ENCODE assay signal across 13 cellular contexts in genomic region chr10:95279042-95279820, GRCh38. TPM values are rescaled to one million over a fixed set of nuclear protein-coding genes. Genes with fewer than 3 reads are reported as not detected.
A peak's percentile ranks its signal among the peaks of the same experiment; 100 is the strongest.
DNase-seq lines count a peak whose midpoint lies in the region; ATAC-seq and TF ChIP-seq lines count a peak whose summit lies in the region.
"Had no signal": no experiment of that assay in that cellular context is flagged by ENCODE, and none has a peak within 500 bp of the region (broad histone marks: within the 10 kb centered on the region; RNA-seq: fewer than 3 reads in every experiment).

No MANE protein-coding gene starts in this region.

- 0 out of 2 replicates have a peak overlapping the region, but pooled peaks have one; percentile 6 for H2AFZ ChIP-seq in Loucy (ENCODE audit: low read length)

- H3K27ac Mint-ChIP-seq in Caco-2 (ENCODE audit: unreplicated experiment) (peak overlapping the region; percentile 79), naive B cell (peak overlapping the region; percentile 9 to 90 (median 28))
- H3K27ac Mint-ChIP-seq in activated naive CD8-positive, alpha-beta T cell treated with anti-CD3 and anti-CD28 coated beads for 36 hours, result no peak overlapping the region
- H3K27ac Mint-ChIP-seq: CD4-positive, CD25-positive, alpha-beta regulatory T cell; stimulated activated naive CD8-positive, alpha-beta T cell treated with anti-CD3 and anti-CD28 coated beads, Interleukin-15, amount 100 ng/mL, for 72 hours had no signal

- H3K4me3 Mint-ChIP-seq in Caco-2 (ENCODE audit: unreplicated experiment), result no peak overlapping the region
- peak overlapping the region in 3 of 8 donors; percentile 2 to 37 (median 4) for H3K4me3 Mint-ChIP-seq in naive B cell
- H3K4me3 Mint-ChIP-seq in activated naive CD8-positive, alpha-beta T cell treated with anti-CD3 and anti-CD28 coated beads for 36 hours, result no peak overlapping the region
- H3K4me3 Mint-ChIP-seq: CD4-positive, CD25-positive, alpha-beta regulatory T cell; stimulated activated naive CD8-positive, alpha-beta T cell treated with anti-CD3 and anti-CD28 coated beads, Interleukin-15, amount 100 ng/mL, for 72 hours had no signal

- BruUV-seq in Caco-2 (replicated peaks; lab: Mats Ljungman, UMichigan), result no TSS peak

- intact Hi-C loops in Caco-2 (cut with micrococcal nuclease; ENCODE audit: unreplicated experiment), result no loop called here
- intact Hi-C loops in posterior vena cava (cut with DNase I), result no loop called here
- intact Hi-C loops in ovary (cut with DNase I), result no loop called here

- H3K27me3 ChIP-seq in Caco-2 (replicated peaks; ENCODE audit: control insufficient read depth, insufficient read depth, low read length), result no peaks in the 10 kb centered on the region
- H3K27me3 ChIP-seq in Loucy (ENCODE audit: insufficient read depth, low read length, poor library complexity, severe bottlenecking), result no peaks in the 10 kb centered on the region
- H3K27me3 ChIP-seq in ovary, result no peaks in the 10 kb centered on the region

- peaks cover 54% of the 10 kb centered on the region for H3K36me3 Mint-ChIP-seq in Caco-2 (ENCODE audit: insufficient read depth, unreplicated experiment)
- H3K36me3 Mint-ChIP-seq in naive B cell, result no peaks in the 10 kb centered on the region
- H3K36me3 Mint-ChIP-seq in activated naive CD8-positive, alpha-beta T cell treated with anti-CD3 and anti-CD28 coated beads for 36 hours, result no peaks in the 10 kb centered on the region
- H3K36me3 Mint-ChIP-seq: CD4-positive, CD25-positive, alpha-beta regulatory T cell had no signal

- peaks cover 63% of the 10 kb centered on the region for H3K4me1 Mint-ChIP-seq in Caco-2 (ENCODE audit: low read depth, unreplicated experiment)
- H3K4me1 Mint-ChIP-seq in naive B cell, result peaks cover 59 to 88% (median 85%) of the 10 kb centered on the region in 3 donors
- H3K4me1 Mint-ChIP-seq in activated naive CD8-positive, alpha-beta T cell treated with anti-CD3 and anti-CD28 coated beads for 36 hours, result no peaks in the 10 kb centered on the region
- H3K4me1 Mint-ChIP-seq: CD4-positive, CD25-positive, alpha-beta regulatory T cell; stimulated activated naive CD8-positive, alpha-beta T cell treated with anti-CD3 and anti-CD28 coated beads, Interleukin-15, amount 100 ng/mL, for 72 hours had no signal

- peaks cover 15% of the 10 kb centered on the region; the same call in 1 of the 2 replicates for H3F3A ChIP-seq in Loucy (ENCODE audit: low read depth)

- H3K27me3 Mint-ChIP-seq in Caco-2 (ENCODE audit: insufficient read depth, unreplicated experiment) (no peaks in the 10 kb centered on the region), naive B cell (no peaks in the 10 kb centered on the region)
- no peaks in the 10 kb centered on the region for H3K27me3 Mint-ChIP-seq in activated naive CD8-positive, alpha-beta T cell treated with anti-CD3 and anti-CD28 coated beads for 36 hours

- no peak overlapping the region for H3K27ac ChIP-seq in ovary

- peaks cover 92% of the 10 kb centered on the region for H3K4me1 ChIP-seq in Caco-2
- H3K4me1 ChIP-seq in Loucy (ENCODE audit: insufficient read depth, low read length, poor library complexity, severe bottlenecking), result peaks cover 63% of the 10 kb centered on the region
- no peaks in the 10 kb centered on the region for H3K4me1 ChIP-seq in ovary (ENCODE audit: insufficient read depth)

- H3K9ac ChIP-seq in Loucy (ENCODE audit: low read depth, low read length, poor library complexity, severe bottlenecking), result no peak overlapping the region

- no peak for DNase-seq in Caco-2
- no peak for DNase-seq in naive B cell
- DNase-seq in activated naive CD8-positive, alpha-beta T cell treated with anti-CD3 and anti-CD28 coated beads for 36 hours, result no peak
- DNase-seq in posterior vena cava (ENCODE audit: low spot score), result no peak
- no peak for DNase-seq in ovary
- no peak for DNase-seq in NCI-H82 (lab: John Stamatoyannopoulos, UW)
- DNase-seq: CD4-positive, CD25-positive, alpha-beta regulatory T cell; hippocampal formation; NCI-H1417 treated with DMSO at 0.1 percent for 48 hours; stimulated activated naive CD8-positive, alpha-beta T cell treated with anti-CD3 and anti-CD28 coated beads, Interleukin-15, amount 100 ng/mL, for 72 hours; T-helper 1 cell had no signal

- H3K4me3 ChIP-seq in Caco-2 (ENCODE audit: low read depth, low read length) (no peak overlapping the region), Loucy (ENCODE audit: low read length, poor library complexity, severe bottlenecking) (no peak overlapping the region), ovary (no peak overlapping the region)

- H3K4me2 ChIP-seq in Loucy (ENCODE audit: low read depth, low read length, poor library complexity, severe bottlenecking), result no peak overlapping the region

- ATAC-seq in esophagus mucosa (peak; percentile 75), naive B cell (ENCODE audit: low read depth in 2 of 2) (no peak)
- ATAC-seq: stimulated activated naive CD8-positive, alpha-beta T cell treated with anti-CD3 and anti-CD28 coated beads, Interleukin-15, amount 100 ng/mL, for 72 hours had no signal

- H3K9me2 ChIP-seq in Loucy (replicated peaks; ENCODE audit: low read depth, low read length), result no peaks in the 10 kb centered on the region

- no peaks in the 10 kb centered on the region; the same call in 1 of the 2 replicates for H3K36me3 ChIP-seq in Caco-2 (ENCODE audit: control insufficient read depth, insufficient read depth, low read length)
- no peaks in the 10 kb centered on the region for H3K36me3 ChIP-seq in Loucy (ENCODE audit: insufficient read depth, low read length)
- H3K36me3 ChIP-seq in ovary, result no peaks in the 10 kb centered on the region

- CTCF ChIA-PET in Caco-2 (lab: Charles Lee), result interaction anchor here (1.0 to 1.2 kb wide), 2 partner anchors 33 to 84 kb away, joined by 3 read pairs; no protein-coding TSS in a partner anchor

- H3K9me3 Mint-ChIP-seq in Caco-2 (ENCODE audit: unreplicated experiment), result no peaks in the 10 kb centered on the region
- H3K9me3 Mint-ChIP-seq in naive B cell, result no peaks in the 10 kb centered on the region
- H3K9me3 Mint-ChIP-seq in activated naive CD8-positive, alpha-beta T cell treated with anti-CD3 and anti-CD28 coated beads for 36 hours, result no peaks in the 10 kb centered on the region
- H3K9me3 Mint-ChIP-seq: stimulated activated naive CD8-positive, alpha-beta T cell treated with anti-CD3 and anti-CD28 coated beads, Interleukin-15, amount 100 ng/mL, for 72 hours had no signal

- no peak for TF ChIP-seq CTCF in Caco-2 (IDR thresholded peaks at IDR 0.05; ENCODE audit: insufficient read depth in 1 of 2, low read depth in 1 of 2, low read length in 1 of 2, severe bottlenecking in 1 of 2, unreplicated experiment in 1 of 2)
- no peak for TF ChIP-seq CTCF in Loucy (conservative IDR thresholded peaks at IDR 0.05; ENCODE audit: low read length)
- TF ChIP-seq CTCF in ovary (IDR thresholded peaks at IDR 0.05), result no peak

- no peaks in the 10 kb centered on the region for H3K9me3 ChIP-seq in Caco-2
- no peaks in the 10 kb centered on the region for H3K9me3 ChIP-seq in Loucy (ENCODE audit: insufficient read depth, low read depth, low read length)
- no peaks in the 10 kb centered on the region for H3K9me3 ChIP-seq in ovary

- no peak for TF ChIP-seq EP300 in ovary (IDR thresholded peaks at IDR 0.05)

- no peaks in the 10 kb centered on the region for H3K79me2 ChIP-seq in Loucy (ENCODE audit: insufficient read depth, low read length)

- H4K20me1 ChIP-seq in Loucy (ENCODE audit: insufficient read depth, low read length, poor library complexity, severe bottlenecking), result no peaks in the 10 kb centered on the region

- 70 to 79% (median 75%) methylated on average over 4 of the region's 4 CpGs for WGBS in ovary, 3 donors

- no peak for TF ChIP-seq POLR2A in ovary (IDR thresholded peaks at IDR 0.05)

- POLR2A ChIA-PET in Caco-2 (lab: Charles Lee), result no interaction called here

RNA-seq across cellular contexts. Expression of gene PDLIM1, which starts 11.6 kb away (rescaled TPM):
- total RNA-seq in Caco-2 (2022), result 417 and 506 TPM in 2 replicates
- 144 TPM for total RNA-seq in esophagus mucosa
- 100 to 1,000 TPM; 348 to 523 (median 419) TPM for polyA plus RNA-seq in naive B cell (ENCODE audit: low read depth in 6 of 6)
- 1 to 10 TPM in 1 of 2 experiments, under 1 TPM in 1; 0.70 to 1.6 TPM for total RNA-seq in activated naive CD8-positive, alpha-beta T cell treated with anti-CD3 and anti-CD28 coated beads for 36 hours
- 100 to 1,000 TPM; 133 to 134 TPM for total RNA-seq in posterior vena cava
- total RNA-seq in ovary, result 100 to 1,000 TPM in 1 of 7 donors, 10 to 100 TPM in 6; 13.9 to 102 (median 35.3) TPM
- 100 to 1,000 TPM in 1 of 2 donors, 10 to 100 TPM in 1; 29.7 to 138 TPM for polyA plus RNA-seq in ovary

Comparison
In these comparisons a context has a peak if more than half of its experiments do, and no peak if none do; other contexts are left out.
1. RNA of gene PDLIM1, which starts 11.6 kb away (total RNA-seq): 417 to 506 TPM in Caco-2, 144 TPM in esophagus mucosa (single experiment), 133 to 134 TPM in posterior vena cava and 13.9 to 102 TPM in ovary; 0.70 to 1.6 TPM in activated naive CD8-positive, alpha-beta T cell treated with anti-CD3 and anti-CD28 coated beads for 36 hours; every median in the first group is over 4 times any median in the second.